In genomic region chr1:68113961-68114360, GRCh38 we compare ENCODE assay signal across 15 cellular contexts.
DNase-seq lines count a peak whose midpoint lies in the region; ATAC-seq lines count a peak whose summit lies in the region.
"Had no signal": no experiment of that assay in that cellular context is flagged by ENCODE, and none has a peak within 500 bp of the region (broad histone marks: within the 10 kb centered on the region; RNA-seq: fewer than 3 reads in every experiment).

No MANE protein-coding gene starts in this region.

- no peaks in the 10 kb centered on the region for H3K36me3 ChIP-seq in MG63

- no peaks in the 10 kb centered on the region for H3K9me3 ChIP-seq in MG63
- H3K9me3 ChIP-seq: A549 had no signal

- no peak overlapping the region for H3K4me3 ChIP-seq in MG63
- H3K4me3 ChIP-seq: A549 had no signal

- ATAC-seq in stimulated activated naive CD8-positive, alpha-beta T cell treated with anti-CD3 and anti-CD28 coated beads, Interleukin-15, Interleukin-2, amounts not matched to agents 100 U/mL and 50 U/mL, for 24 hours = no peak
- ATAC-seq: A549 had no signal

- H3K27me3 ChIP-seq in MG63 = no peaks in the 10 kb centered on the region

- in situ Hi-C loops in G401 (cut with HindIII; ENCODE audit: low sequenced_read_pairs) = no loop called here

- DNase-seq in G401 (ENCODE audit: low spot score) (peak; percentile 59), MG63 (peak; percentile 56), cerebellar cortex (ENCODE audit: low spot score) (peak; percentile 45), inferior parietal cortex (ENCODE audit: extremely low spot score) (no peak), SHP77 (lab: John Stamatoyannopoulos, UW) (no peak)
- DNase-seq in stimulated activated naive CD8-positive, alpha-beta T cell treated with anti-CD3 and anti-CD28 coated beads, Interleukin-15, Interleukin-2, amounts not matched to agents 100 U/mL and 50 U/mL, for 24 hours = no peak
- DNase-seq: AML-193; CD4-positive, alpha-beta T cell; DMS153; DMS79; GF-D8; GOT3; H7; HFFc6 had no signal

Comparison
In these comparisons a context has a peak if more than half of its experiments do, and no peak if none do; other contexts are left out.
1. DNase-seq: peak in G401 (single experiment), MG63 (single experiment) and cerebellar cortex (single experiment); none in inferior parietal cortex (single experiment), SHP77 (0 of 2) and stimulated activated naive CD8-positive, alpha-beta T cell treated with anti-CD3 and anti-CD28 coated beads, Interleukin-15, Interleukin-2, amounts not matched to agents 100 U/mL and 50 U/mL, for 24 hours (single experiment).